Comparison of ENCODE assay signal across 9 cellular contexts in the genomic region with DNA sequence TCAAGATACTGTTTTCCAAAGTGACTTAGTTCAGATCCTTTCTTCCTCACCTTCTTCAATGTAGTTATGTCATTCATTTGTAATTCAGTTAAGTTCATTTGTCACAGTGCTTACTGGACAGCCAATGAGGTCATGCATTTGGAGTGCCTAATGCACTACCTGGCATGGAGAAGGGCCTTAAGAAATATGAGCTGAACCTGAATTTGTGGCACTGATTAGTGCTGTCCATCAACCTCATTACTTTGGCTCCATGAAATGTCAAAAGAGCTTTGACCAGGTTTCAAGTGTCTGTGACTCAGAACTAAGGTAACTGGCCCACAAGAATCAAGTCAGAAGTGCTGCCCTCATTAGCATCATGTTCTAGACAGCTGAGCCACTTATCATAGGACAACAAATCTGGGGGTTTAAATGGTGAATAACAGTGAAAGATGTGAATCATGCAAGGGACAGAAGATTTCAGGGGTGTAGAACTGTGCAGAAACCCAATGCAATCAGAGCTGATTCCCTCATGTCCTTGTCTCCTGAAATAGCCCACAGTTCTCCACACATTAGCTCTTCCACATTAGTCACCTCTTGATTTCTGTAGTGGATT. TPM values are rescaled to one million over a fixed set of nuclear protein-coding genes. Genes with fewer than 3 reads are reported as not detected.
DNase-seq lines count a peak whose midpoint lies in the region; ATAC-seq lines count a peak whose summit lies in the region.
"Had no signal": no experiment of that assay in that cellular context is flagged by ENCODE, and none has a peak within 500 bp of the region (broad histone marks: within the 10 kb centered on the region; RNA-seq: fewer than 3 reads in every experiment).

No MANE protein-coding gene starts in this region.

- peak overlapping the region; percentile 35 for H3K27ac ChIP-seq in epithelial cell of prostate
- no peak overlapping the region for H3K27ac ChIP-seq in substantia nigra (ENCODE audit: low read depth, low read length, poor library complexity, severe bottlenecking)
- H3K27ac ChIP-seq: skin epidermis had no signal

- peak; percentile 64 for ATAC-seq in GM18868 (IDR thresholded peaks at IDR 0.05; ENCODE audit: unreplicated experiment)
- ATAC-seq in GM21526 (IDR thresholded peaks at IDR 0.05; ENCODE audit: low FRiP score, unreplicated experiment): peak; percentile 58
- peak; percentile 75 for ATAC-seq in HG03159 (IDR thresholded peaks at IDR 0.05; ENCODE audit: unreplicated experiment)

- no peak for DNase-seq in epithelial cell of prostate (ENCODE audit: low read depth, low spot score)
- DNase-seq in substantia nigra (lab: John Stamatoyannopoulos, UW): no peak
- no peak for DNase-seq in D341Med (ENCODE audit: low spot score)
- no peak for DNase-seq in inferior parietal cortex (ENCODE audit: extremely low spot score)
- no peak for DNase-seq in mucosa of gallbladder (ENCODE audit: low spot score)

RNA-seq across cellular contexts. Expression of a gene that starts 38.5 kb away (rescaled TPM):
- total RNA-seq in mucosa of gallbladder: 5.8 TPM
